ENCODE assay signal across 7 cellular contexts in the genomic region with DNA sequence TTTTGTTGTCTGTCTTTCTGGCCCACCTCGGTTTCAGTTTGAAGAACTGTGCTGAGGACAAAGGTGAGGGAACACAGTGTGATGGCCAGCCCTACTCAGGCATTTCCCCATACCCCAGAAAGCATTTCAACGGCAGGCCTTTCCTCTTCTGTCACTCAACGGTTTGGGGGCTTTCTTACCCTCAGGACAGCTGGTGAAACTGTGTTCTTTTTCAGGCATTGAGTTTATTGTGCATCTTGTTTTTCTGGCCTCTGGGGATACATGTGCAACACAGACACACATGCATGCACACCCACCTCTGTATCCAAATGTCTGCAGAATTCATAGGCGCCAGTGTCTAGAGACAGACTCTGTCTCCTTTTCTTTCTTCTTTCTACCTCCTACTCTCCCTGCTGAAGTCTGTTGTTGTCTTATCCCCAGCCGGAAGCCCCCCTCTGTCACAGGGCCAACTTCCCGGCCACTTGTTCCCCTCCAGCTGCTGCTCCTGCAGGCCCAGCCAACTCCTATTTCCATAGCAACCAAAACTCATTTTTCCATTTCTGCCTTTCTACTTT. TPM values are rescaled to one million over a fixed set of nuclear protein-coding genes. Genes with fewer than 3 reads are reported as not detected.
DNase-seq lines count a peak whose midpoint lies in the region; ATAC-seq, FAIRE-seq and TF ChIP-seq lines count a peak whose summit lies in the region.

No MANE protein-coding gene starts in this region.

- H3K9ac ChIP-seq in HUES48 (ENCODE audit: low read depth, low read length), result no peak overlapping the region
- H3K9ac ChIP-seq in H1 (replicated peaks in 1 of 4; ENCODE audit: extremely low read depth in 1 of 4, low read depth in 3 of 4, low read length in 3 of 4), result no peak overlapping the region

- H3K27me3 ChIP-seq in HUES48 (ENCODE audit: control insufficient read depth, insufficient read depth, low read length) (no peaks in the 10 kb centered on the region), H1 (replicated peaks in 1 of 4; ENCODE audit: control insufficient read depth in 3 of 4, extremely low read depth in 1 of 4, insufficient read depth in 3 of 4, low read length in 3 of 4) (no peaks in the 10 kb centered on the region), psoas muscle (ENCODE audit: insufficient read depth in 3 of 3, low read length in 2 of 3) (no peaks in the 10 kb centered on the region)

- H3K4me1 ChIP-seq in HUES48 (ENCODE audit: control insufficient read depth, insufficient read depth, low read length) (peaks cover 8% of the 10 kb centered on the region; the same call in 1 of the 2 replicates), H1 (replicated peaks in 1 of 4; ENCODE audit: control insufficient read depth in 3 of 4, insufficient read depth in 4 of 4, low read length in 3 of 4) (peaks cover 0 to 8% (median 3%) of the 10 kb centered on the region in 4 experiments; a peak in 3 of 7 replicates), psoas muscle (peaks cover 7% of the 10 kb centered on the region)

- H2BK120ac ChIP-seq in H1 (replicated peaks; ENCODE audit: low read depth, low read length), result no peak overlapping the region

- H3K56ac ChIP-seq in H1 (replicated peaks; ENCODE audit: insufficient read length, low read depth, low read length), result no peak overlapping the region

- no peaks in the 10 kb centered on the region for H4K20me1 ChIP-seq in H1 (replicated peaks in 1 of 2; ENCODE audit: control insufficient read depth in 1 of 2, insufficient read depth in 2 of 2, low read length in 2 of 2)

- no peaks in the 10 kb centered on the region for H3K23me2 ChIP-seq in H1 (ENCODE audit: low read depth, low read length)

- H3K4me2 ChIP-seq in H1 (ENCODE audit: insufficient read depth in 1 of 2, low read depth in 2 of 2, low read length in 2 of 2), result no peak overlapping the region; a peak in 1 of 4 replicates

- H3K79me2 ChIP-seq in H1 (ENCODE audit: control insufficient read depth in 1 of 2, insufficient read depth in 2 of 2, low read length in 2 of 2), result peaks cover 0 to 19% of the 10 kb centered on the region in 2 experiments; a peak in 2 of 4 replicates

- H3K18ac ChIP-seq in H1 (ENCODE audit: extremely low read depth, low read length), result no peak overlapping the region

- no peak overlapping the region for H3K14ac ChIP-seq in H1 (ENCODE audit: insufficient read length)

- no peak for TF ChIP-seq EP300 in H1 (IDR thresholded peaks at IDR 0.05; ENCODE audit: borderline replicate concordance in 1 of 2, low read depth in 2 of 2, low read length in 2 of 2)

- DNase-seq in H1 (ENCODE audit: low read depth in 1 of 2, low spot score in 2 of 2), result no peak
- DNase-seq in psoas muscle, result peak; percentile 64 to 84
- DNase-seq in cortex of kidney (lab: John Stamatoyannopoulos, UW), result no peak
- no peak for DNase-seq in cerebellum (ENCODE audit: low spot score)

- ATAC-seq in GM21367 (IDR thresholded peaks at IDR 0.05; ENCODE audit: unreplicated experiment) (peak; percentile 48), psoas muscle (peak in 2 of 4 donors; percentile 34 to 63), HG03280 (IDR thresholded peaks at IDR 0.05; ENCODE audit: unreplicated experiment) (no peak)

- no peak overlapping the region; the same call in 1 of the 2 replicates for H4K8ac ChIP-seq in H1 (ENCODE audit: extremely low read depth, insufficient read depth, low read length)

- CTCF ChIA-PET in H1 (lab: Charles Lee; ENCODE audit: partially characterized antibody), result interaction anchor here (0.6 to 1.1 kb wide), 2 partner anchors 128 to 341 kb away, joined by 3 to 5 read pairs; no protein-coding TSS in a partner anchor

- TF ChIP-seq POLR2A in H1 (IDR thresholded peaks at IDR 0.05; ENCODE audit: control extremely low read depth in 1 of 2, low read depth in 2 of 2, low read length in 2 of 2), result no peak

- H3K27ac ChIP-seq in HUES48 (ENCODE audit: low read depth, low read length) (peak overlapping the region; percentile 37), H1 (ENCODE audit: low read depth, low read length) (peak overlapping the region; percentile 61; the same call in 1 of the 2 replicates), psoas muscle (peak overlapping the region; percentile 50)

- TF ChIP-seq RAD21 in H1 (IDR thresholded peaks at IDR 0.05 in 1 of 2, conservative IDR thresholded peaks at IDR 0.05 in 1 of 2; ENCODE audit: low read depth in 2 of 2, low read length in 2 of 2), result no peak

- no peak overlapping the region for H3K23ac ChIP-seq in H1 (ENCODE audit: insufficient read length)

- no peak overlapping the region for H2BK15ac ChIP-seq in H1 (ENCODE audit: low read length)

- H2BK12ac ChIP-seq in H1 (ENCODE audit: low read depth, low read length), result no peak overlapping the region

- POLR2A ChIA-PET in H1 (lab: Charles Lee; ENCODE audit: partially characterized antibody), result interaction anchor here (1.7 kb wide), 1 partner anchor 16 kb away, joined by 5 read pairs; a partner anchor contains a TSS

- H3K4ac ChIP-seq in H1 (replicated peaks; ENCODE audit: insufficient read length, low read depth, low read length), result no peak overlapping the region

- peaks cover 24% of the 10 kb centered on the region for H3K9me3 ChIP-seq in HUES48 (ENCODE audit: control insufficient read depth, insufficient read depth, low read length)
- H3K9me3 ChIP-seq in H1 (ENCODE audit: insufficient read depth in 2 of 2, low read depth in 1 of 2, low read length in 1 of 2), result peaks cover 13 to 21% of the 10 kb centered on the region in 2 experiments
- no peaks in the 10 kb centered on the region for H3K9me3 ChIP-seq in psoas muscle

- FAIRE-seq in H1 (lab: Jason Lieb, UNC), result no peak

- peaks cover 3% of the 10 kb centered on the region; the same call in 1 of the 2 replicates for H3K79me1 ChIP-seq in H1 (ENCODE audit: low read depth, low read length)

- TF ChIP-seq CTCF in H1 (IDR thresholded peaks at IDR 0.05; ENCODE audit: control extremely low read depth in 1 of 3, insufficient read depth in 1 of 3, low read depth in 1 of 3, low read length in 3 of 3) (no peak), psoas muscle (IDR thresholded peaks at IDR 0.05) (no peak)

- no peak overlapping the region for H2AFZ ChIP-seq in H1 (ENCODE audit: low read length)

- no peak overlapping the region for H2BK20ac ChIP-seq in H1 (ENCODE audit: low read length)

- 82% methylated on average over 6 of the region's 6 CpGs; no CpG with 5 or more reads in 1 of the 2 experiments for WGBS in H1 (ENCODE audit: extremely low coverage in 1 of 2, insufficient coverage in 1 of 2, insufficient read length in 1 of 2, insufficient replicate concordance in 2 of 2, low coverage in 1 of 2, low lambda C conversion rate in 2 of 2, missing lambda C conversion rate in 1 of 2), 2 experiments
- 24 to 38% (median 32%) methylated on average over 6 of the region's 6 CpGs for WGBS in psoas muscle, 3 donors

- no peak overlapping the region for H3K4me3 ChIP-seq in HUES48 (ENCODE audit: low read depth, low read length)
- no peak overlapping the region for H3K4me3 ChIP-seq in H1 (ENCODE audit: extremely low read depth in 1 of 4, insufficient read depth in 2 of 4, low read depth in 3 of 4, low read length in 4 of 4)
- H3K4me3 ChIP-seq in psoas muscle, result peak overlapping the region; percentile 22

- H4K5ac ChIP-seq in H1 (ENCODE audit: insufficient read length, low read depth, low read length), result no peak overlapping the region

- H2BK5ac ChIP-seq in H1 (ENCODE audit: low read depth, low read length), result no peak overlapping the region

- H2AK5ac ChIP-seq in H1 (ENCODE audit: low read depth, low read length), result no peak overlapping the region

- peaks cover 12% of the 10 kb centered on the region for H3K36me3 ChIP-seq in HUES48 (ENCODE audit: control insufficient read depth, insufficient read depth, low read length)
- peaks cover 0 to 5% (median 1%) of the 10 kb centered on the region in 4 experiments; a peak in 3 of 8 replicates for H3K36me3 ChIP-seq in H1 (ENCODE audit: control insufficient read depth in 2 of 4, insufficient read depth in 4 of 4, low read length in 3 of 4)
- H3K36me3 ChIP-seq in psoas muscle (ENCODE audit: insufficient read depth in 1 of 2, low read depth in 1 of 2), result no peaks in the 10 kb centered on the region

- intact Hi-C loops in psoas muscle (cut with DNase I), result no loop called here

- H4K91ac ChIP-seq in H1 (replicated peaks; ENCODE audit: insufficient read length, low read length), result no peak overlapping the region

TF ChIP-seq in H1, 55 proteins besides CTCF, POLR2A, EP300 and RAD21 (continues in another document):
- TF ChIP-seq, protein P1, sequence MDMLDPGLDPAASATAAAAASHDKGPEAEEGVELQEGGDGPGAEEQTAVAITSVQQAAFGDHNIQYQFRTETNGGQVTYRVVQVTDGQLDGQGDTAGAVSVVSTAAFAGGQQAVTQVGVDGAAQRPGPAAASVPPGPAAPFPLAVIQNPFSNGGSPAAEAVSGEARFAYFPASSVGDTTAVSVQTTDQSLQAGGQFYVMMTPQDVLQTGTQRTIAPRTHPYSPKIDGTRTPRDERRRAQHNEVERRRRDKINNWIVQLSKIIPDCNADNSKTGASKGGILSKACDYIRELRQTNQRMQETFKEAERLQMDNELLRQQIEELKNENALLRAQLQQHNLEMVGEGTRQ (IDR thresholded peaks at IDR 0.05; ENCODE audit: low read length), result no peak
- TF ChIP-seq YY1 (IDR thresholded peaks at IDR 0.05; ENCODE audit: low read depth, low read length), result no peak

RNA-seq across cellular contexts. Expression of a gene that starts 17.0 kb away (rescaled TPM):
- 27.5 and 32.4 TPM in 2 replicates for total RNA-seq in H1 (2021; fragmentation: NEBNext Ultra II Directional; extraction: Animal tissue kit (Norgen Biotek cat#: 25700))
- polyA plus RNA-seq in H1 (2011; rRNA removed), result 5.9 and 9.9 TPM in 2 replicates
- polyA plus RNA-seq in H1 (2011; cell fraction: cytosol; rRNA removed), result 12.8 TPM
- polyA plus RNA-seq in H1 (2011; cell fraction: nucleus; rRNA removed), result 8.5 TPM
- polyA plus RNA-seq in H1 (2012, experiment 1 of 2), result 12.2 to 24.6 TPM (median 15.0 TPM) in 4 replicates
- polyA plus RNA-seq in H1 (2012, experiment 2 of 2), result 1.4 TPM
- polyA plus RNA-seq in H1 (2013, experiment 1 of 2), result 28.1 TPM
- 26.4 TPM for polyA plus RNA-seq in H1 (2013, experiment 2 of 2)
- polyA minus RNA-seq in H1 (2011; rRNA and poly(A)+ RNA removed), result 73.8 and 104 TPM in 2 replicates
- 29.0 TPM for polyA minus RNA-seq in H1 (2011; cell fraction: cytosol; rRNA and poly(A)+ RNA removed)
- polyA minus RNA-seq in H1 (2011; cell fraction: nucleus; rRNA and poly(A)+ RNA removed), result 131 TPM
- total RNA-seq in psoas muscle, result 10 to 100 TPM; 36.4 to 47.9 (median 45.7) TPM
- polyA plus RNA-seq in psoas muscle, result 10 to 100 TPM in 2 of 3 donors, 1 to 10 TPM in 1; 5.8 to 26.8 (median 11.7) TPM
- total RNA-seq in cerebellum, result 185 TPM

RNA-seq across cellular contexts. Expression of a gene that starts 19.1 kb away (rescaled TPM):
- 3.8 and 4.5 TPM in 2 replicates for total RNA-seq in H1 (2021; fragmentation: NEBNext Ultra II Directional; extraction: Animal tissue kit (Norgen Biotek cat#: 25700))
- polyA plus RNA-seq in H1 (2011; rRNA removed), result 5.3 and 5.9 TPM in 2 replicates
- polyA plus RNA-seq in H1 (2011; cell fraction: cytosol; rRNA removed), result 10.1 TPM
- polyA plus RNA-seq in H1 (2011; cell fraction: nucleus; rRNA removed), result 8.1 TPM
- polyA plus RNA-seq in H1 (2012, experiment 1 of 2), result 6.7 to 11.2 TPM (median 9.3 TPM) in 4 replicates
- 6.5 TPM for polyA plus RNA-seq in H1 (2012, experiment 2 of 2)
- 3.1 TPM for polyA plus RNA-seq in H1 (2013, experiment 1 of 2)
- 2.5 TPM for polyA plus RNA-seq in H1 (2013, experiment 2 of 2)
- polyA minus RNA-seq in H1 (2011; rRNA and poly(A)+ RNA removed), result 9.4 and 12.5 TPM in 2 replicates
- 5.3 TPM for polyA minus RNA-seq in H1 (2011; cell fraction: cytosol; rRNA and poly(A)+ RNA removed)
- 29.4 TPM for polyA minus RNA-seq in H1 (2011; cell fraction: nucleus; rRNA and poly(A)+ RNA removed)
- under 1 TPM in 3 of 4 donors, not detected in 1; 0.13 to 0.56 (median 0.22) TPM for total RNA-seq in psoas muscle
- under 1 TPM; 0.05 to 0.77 (median 0.14) TPM for polyA plus RNA-seq in psoas muscle
- total RNA-seq in cerebellum, result 0.73 TPM

Comparison
In these comparisons a context has a peak if more than half of its experiments do, and no peak if none do; other contexts are left out.
1. DNase-seq: peak in psoas muscle (2 of 2); none in H1 (0 of 2), cortex of kidney (single experiment) and cerebellum (single experiment).
2. Peak in every context shown above with its lines, with median percentiles within 50 percentile points of each other: H3K27ac ChIP-seq.